ENCODE assay signal across 15 cellular contexts in the genomic region with DNA sequence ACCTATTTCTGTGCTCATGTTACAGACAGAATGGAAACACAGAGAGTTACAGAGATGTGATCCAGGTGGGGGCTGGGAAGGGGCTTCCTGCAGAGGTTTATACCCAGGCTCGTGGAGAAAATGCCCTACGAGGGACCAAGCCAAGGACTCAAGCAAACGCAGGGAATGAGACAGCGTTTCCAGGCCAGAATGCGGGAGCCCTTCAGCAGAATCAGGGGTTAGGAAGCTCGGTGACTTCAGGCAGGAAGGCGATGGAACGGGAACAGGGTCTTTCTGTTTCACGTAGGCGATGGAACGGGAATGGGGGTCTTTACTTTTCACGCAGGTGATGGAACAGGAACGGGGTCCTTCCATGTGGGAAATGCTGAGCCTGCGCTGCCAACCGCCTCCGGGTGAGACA.
"Had no signal": no experiment of that assay in that cellular context is flagged by ENCODE, and none has a peak within 500 bp of the region (broad histone marks: within the 10 kb centered on the region; RNA-seq: fewer than 3 reads in every experiment).

No MANE protein-coding gene starts in this region.

- H3K36me3 ChIP-seq: colonic mucosa, pancreas, sigmoid colon, uterus had no signal

- H3K36me3 Mint-ChIP-seq: activated naive CD4-positive, alpha-beta T cell treated with anti-CD3 and anti-CD28 coated beads, Interleukin-2, amount 10 ng/mL, durations not matched to agents 7 days and 5 days; immature natural killer cell had no signal

- H3K4me3 ChIP-seq: colonic mucosa, pancreas, sigmoid colon, uterus had no signal

- H3K27ac Mint-ChIP-seq: activated naive CD4-positive, alpha-beta T cell treated with anti-CD3 and anti-CD28 coated beads, Interleukin-2, amount 10 ng/mL, durations not matched to agents 7 days and 5 days; activated T-helper 17 cell treated with anti-CD3 and anti-CD28 coated beads, Interleukin-2, amount 50 U/mL, for 72 hours; immature natural killer cell; T-helper 2 cell treated with Interferon-gamma antibody and Interleukin-4, amounts not matched to agents 5 μg/mL and 100 μg/mL, for 36 hours had no signal

- H3K9me3 ChIP-seq: colonic mucosa, pancreas, sigmoid colon, uterus had no signal

- H3K27me3 ChIP-seq: colonic mucosa, foreskin keratinocyte, pancreas, sigmoid colon, uterus had no signal

- H3K4me1 ChIP-seq: colonic mucosa, pancreas, uterus had no signal

- ATAC-seq: activated T-helper 17 cell treated with anti-CD3 and anti-CD28 coated beads, Interleukin-2, amount 50 U/mL, for 72 hours; foreskin keratinocyte; pancreas had no signal

- DNase-seq: activated CD4-positive, alpha-beta T cell treated with anti-CD3 and anti-CD28 coated beads, Interleukin-2, amount 10 ng/mL, durations not matched to agents 7 days and 5 days; activated naive CD4-positive, alpha-beta T cell treated with anti-CD3 and anti-CD28 coated beads, Interleukin-2, amount 10 ng/mL, durations not matched to agents 7 days and 5 days; caudate nucleus; colonic mucosa; effector CD4-positive, alpha-beta T cell; foreskin keratinocyte; immature natural killer cell; mesendoderm; pancreas; sigmoid colon; stimulated activated CD4-positive, alpha-beta T cell treated with anti-CD3 and anti-CD28 coated beads, Interleukin-2, amount 100 ng/mL, for 24 hours; SW 1271; uterus had no signal

- H3K4me3 Mint-ChIP-seq: activated CD4-positive, alpha-beta T cell treated with anti-CD3 and anti-CD28 coated beads, Interleukin-2, amount 10 ng/mL, durations not matched to agents 7 days and 5 days; activated naive CD4-positive, alpha-beta T cell treated with anti-CD3 and anti-CD28 coated beads, Interleukin-2, amount 10 ng/mL, durations not matched to agents 7 days and 5 days; activated T-helper 17 cell treated with anti-CD3 and anti-CD28 coated beads, Interleukin-2, amount 50 U/mL, for 72 hours; immature natural killer cell; T-helper 2 cell treated with Interferon-gamma antibody and Interleukin-4, amounts not matched to agents 5 μg/mL and 100 μg/mL, for 36 hours had no signal

- H3K4me1 Mint-ChIP-seq: activated CD4-positive, alpha-beta T cell treated with anti-CD3 and anti-CD28 coated beads, Interleukin-2, amount 10 ng/mL, durations not matched to agents 7 days and 5 days; activated naive CD4-positive, alpha-beta T cell treated with anti-CD3 and anti-CD28 coated beads, Interleukin-2, amount 10 ng/mL, durations not matched to agents 7 days and 5 days; activated T-helper 17 cell treated with anti-CD3 and anti-CD28 coated beads, Interleukin-2, amount 50 U/mL, for 72 hours; immature natural killer cell had no signal

- H3K27me3 Mint-ChIP-seq: activated CD4-positive, alpha-beta T cell treated with anti-CD3 and anti-CD28 coated beads, Interleukin-2, amount 10 ng/mL, durations not matched to agents 7 days and 5 days; activated naive CD4-positive, alpha-beta T cell treated with anti-CD3 and anti-CD28 coated beads, Interleukin-2, amount 10 ng/mL, durations not matched to agents 7 days and 5 days had no signal

- H3K27ac ChIP-seq: colonic mucosa, foreskin keratinocyte, pancreas, sigmoid colon, uterus had no signal

- H3K9me3 Mint-ChIP-seq: activated CD4-positive, alpha-beta T cell treated with anti-CD3 and anti-CD28 coated beads, Interleukin-2, amount 10 ng/mL, durations not matched to agents 7 days and 5 days; activated naive CD4-positive, alpha-beta T cell treated with anti-CD3 and anti-CD28 coated beads, Interleukin-2, amount 10 ng/mL, durations not matched to agents 7 days and 5 days; activated T-helper 17 cell treated with anti-CD3 and anti-CD28 coated beads, Interleukin-2, amount 50 U/mL, for 72 hours; immature natural killer cell; T-helper 2 cell treated with Interferon-gamma antibody and Interleukin-4, amounts not matched to agents 5 μg/mL and 100 μg/mL, for 36 hours had no signal
